22 cellular contexts compared by ENCODE assay signal in genomic region chr5:179242676-179243075, GRCh38.
DNase-seq lines count a peak whose midpoint lies in the region; ATAC-seq and TF ChIP-seq lines count a peak whose summit lies in the region.
"Had no signal": no experiment of that assay in that cellular context is flagged by ENCODE, and none has a peak within 500 bp of the region (broad histone marks: within the 10 kb centered on the region; RNA-seq: fewer than 3 reads in every experiment).

No MANE protein-coding gene starts in this region.

- POLR2A ChIA-PET in activated CD4-positive, alpha-beta T cell treated with anti-CD3 and anti-CD28 coated beads for 36 hours (lab: Charles Lee): no interaction called here

- ATAC-seq in RWPE2 (ENCODE audit: low read depth) (no peak), GM18868 (IDR thresholded peaks at IDR 0.05; ENCODE audit: unreplicated experiment) (no peak)
- no peak for ATAC-seq in activated CD4-positive, alpha-beta T cell treated with anti-CD3 and anti-CD28 coated beads for 36 hours

- WGBS in spleen, 5 donors: 88 to 91% (median 89%) methylated on average over 6 of the region's 6 CpGs

- H3K9me3 ChIP-seq in RWPE2 (ENCODE audit: severe bottlenecking) (peaks cover 16% of the 10 kb centered on the region), spleen (peaks cover 0 to 24% (median 19%) of the 10 kb centered on the region in 8 donors)
- H3K9me3 ChIP-seq: SK-N-SH had no signal

- TF ChIP-seq CTCF in RWPE2 (IDR thresholded peaks at IDR 0.05; ENCODE audit: poor library complexity, severe bottlenecking): no peak
- TF ChIP-seq CTCF in spleen (IDR thresholded peaks at IDR 0.05 in 8 of 11, conservative IDR thresholded peaks at IDR 0.05 in 3 of 11): no peak

- H3K4me1 Mint-ChIP-seq in activated CD4-positive, alpha-beta T cell treated with anti-CD3 and anti-CD28 coated beads for 36 hours: no peaks in the 10 kb centered on the region
- H3K4me1 Mint-ChIP-seq: activated B cell treated with CpG ODN at 0.5 μM for 24 hours; activated CD4-positive, alpha-beta memory T cell treated with anti-CD3 and anti-CD28 coated beads, Interleukin-2, amount 10 ng/mL, durations not matched to agents 7 days and 5 days; immature natural killer cell had no signal

- no peak overlapping the region for H3K27ac ChIP-seq in RWPE2 (ENCODE audit: poor library complexity, severe bottlenecking)
- no peak overlapping the region for H3K27ac ChIP-seq in spleen
- H3K27ac ChIP-seq: 22Rv1 had no signal

- no peak overlapping the region for H3K4me3 Mint-ChIP-seq in activated CD4-positive, alpha-beta T cell treated with anti-CD3 and anti-CD28 coated beads for 36 hours
- H3K4me3 Mint-ChIP-seq: activated B cell treated with CpG ODN at 0.5 μM for 24 hours; activated CD4-positive, alpha-beta memory T cell treated with anti-CD3 and anti-CD28 coated beads, Interleukin-2, amount 10 ng/mL, durations not matched to agents 7 days and 5 days; activated naive CD8-positive, alpha-beta T cell; activated T-cell treated with anti-CD3 and anti-CD28 coated beads, Interleukin-2, amount 50 U/mL, for 24 hours; immature natural killer cell; T-helper 2 cell treated with Interferon-gamma antibody and Interleukin-4, amounts not matched to agents 5 μg/mL and 100 μg/mL, for 36 hours had no signal

- H3K36me3 ChIP-seq in RWPE2 (ENCODE audit: low read depth): no peaks in the 10 kb centered on the region
- H3K36me3 ChIP-seq in spleen: peaks cover 0 to 2% (median 0%) of the 10 kb centered on the region in 6 donors
- H3K36me3 ChIP-seq: tibial nerve had no signal

- CTCF ChIA-PET in activated CD4-positive, alpha-beta T cell treated with anti-CD3 and anti-CD28 coated beads for 36 hours (lab: Charles Lee): interaction anchor here (0.5 kb wide), 1 partner anchor 271 kb away, joined by 3 read pairs; no protein-coding TSS in a partner anchor

- no peaks in the 10 kb centered on the region for H3K4me1 ChIP-seq in RWPE2 (ENCODE audit: insufficient read depth, poor library complexity, severe bottlenecking)
- peaks cover 0 to 47% (median 18%) of the 10 kb centered on the region in 6 donors for H3K4me1 ChIP-seq in spleen
- H3K4me1 ChIP-seq: Caco-2 had no signal

- TF ChIP-seq POLR2A in spleen (IDR thresholded peaks at IDR 0.05): no peak

- peaks cover 6% of the 10 kb centered on the region for H3K27me3 ChIP-seq in RWPE2 (ENCODE audit: insufficient read depth, poor library complexity, severe bottlenecking)
- peaks cover 0 to 28% (median 0%) of the 10 kb centered on the region in 7 donors for H3K27me3 ChIP-seq in spleen (replicated peaks in 1 of 7)
- H3K27me3 ChIP-seq: tibial nerve had no signal

- H3K27me3 Mint-ChIP-seq in activated CD4-positive, alpha-beta T cell treated with anti-CD3 and anti-CD28 coated beads for 36 hours: peaks cover 22% of the 10 kb centered on the region

- peaks cover 10% of the 10 kb centered on the region for H3K9me3 Mint-ChIP-seq in activated CD4-positive, alpha-beta T cell treated with anti-CD3 and anti-CD28 coated beads for 36 hours (ENCODE audit: low read depth)
- H3K9me3 Mint-ChIP-seq: T-helper 2 cell treated with Interferon-gamma antibody and Interleukin-4, amounts not matched to agents 5 μg/mL and 100 μg/mL, for 36 hours had no signal

- H3K4me3 ChIP-seq in RWPE2 (ENCODE audit: severe bottlenecking) (no peak overlapping the region), spleen (no peak overlapping the region)
- H3K4me3 ChIP-seq: tibial nerve had no signal

- intact Hi-C loops in spleen (cut with DNase I; ENCODE audit: low total_unique reads): no loop called here
- intact Hi-C loops in activated CD4-positive, alpha-beta T cell treated with anti-CD3 and anti-CD28 coated beads for 36 hours (cut with DNase I, micrococcal nuclease): no loop called here

- H3K27ac Mint-ChIP-seq in activated CD4-positive, alpha-beta T cell treated with anti-CD3 and anti-CD28 coated beads for 36 hours: no peak overlapping the region
- H3K27ac Mint-ChIP-seq: activated B cell treated with CpG ODN at 0.5 μM for 24 hours; activated CD4-positive, alpha-beta memory T cell treated with anti-CD3 and anti-CD28 coated beads, Interleukin-2, amount 10 ng/mL, durations not matched to agents 7 days and 5 days; activated naive CD8-positive, alpha-beta T cell; activated T-cell treated with anti-CD3 and anti-CD28 coated beads, Interleukin-2, amount 50 U/mL, for 24 hours; immature natural killer cell; T-helper 2 cell treated with Interferon-gamma antibody and Interleukin-4, amounts not matched to agents 5 μg/mL and 100 μg/mL, for 36 hours had no signal

- no peaks in the 10 kb centered on the region for H3K36me3 Mint-ChIP-seq in activated CD4-positive, alpha-beta T cell treated with anti-CD3 and anti-CD28 coated beads for 36 hours (ENCODE audit: low read depth)
- H3K36me3 Mint-ChIP-seq: immature natural killer cell had no signal

- DNase-seq in NCI-H82 (lab: John Stamatoyannopoulos, UW) (peak; percentile 36), NCI-H82 treated with DMSO at 0.1 percent for 48 hours (lab: John Stamatoyannopoulos, UW; ENCODE audit: unreplicated experiment) (no peak), RWPE2 (ENCODE audit: low spot score) (peak; percentile 33), islet precursor cell (peak; percentile 29), spleen (peak; percentile 34), NCI-H748 treated with DMSO at 0.1 percent for 48 hours (lab: John Stamatoyannopoulos, UW) (no peak)
- DNase-seq in activated CD4-positive, alpha-beta T cell treated with anti-CD3 and anti-CD28 coated beads for 36 hours: no peak
- DNase-seq: activated B cell treated with CpG ODN at 0.5 μM for 24 hours; activated CD4-positive, alpha-beta memory T cell treated with anti-CD3 and anti-CD28 coated beads, Interleukin-2, amount 10 ng/mL, durations not matched to agents 7 days and 5 days; activated T-cell treated with anti-CD3 and anti-CD28 coated beads, Interleukin-2, amount 50 U/mL, for 24 hours; Caco-2; cortex of kidney; immature natural killer cell; NCI-H510A; SK-N-SH; stimulated activated CD4-positive, alpha-beta T cell treated with anti-CD3 and anti-CD28 coated beads, Interleukin-2, amount 100 ng/mL, for 24 hours; stimulated activated naive CD4-positive, alpha-beta T cell had no signal

Comparison
In these comparisons a context has a peak if more than half of its experiments do, and no peak if none do; other contexts are left out.
1. DNase-seq: peak in NCI-H82 (single experiment), RWPE2 (single experiment), islet precursor cell (single experiment) and spleen (single experiment); none in NCI-H82 treated with DMSO at 0.1 percent for 48 hours (single experiment), NCI-H748 treated with DMSO at 0.1 percent for 48 hours (single experiment) and activated CD4-positive, alpha-beta T cell treated with anti-CD3 and anti-CD28 coated beads for 36 hours (single experiment).